24 cellular contexts compared by ENCODE assay signal in the genomic region with DNA sequence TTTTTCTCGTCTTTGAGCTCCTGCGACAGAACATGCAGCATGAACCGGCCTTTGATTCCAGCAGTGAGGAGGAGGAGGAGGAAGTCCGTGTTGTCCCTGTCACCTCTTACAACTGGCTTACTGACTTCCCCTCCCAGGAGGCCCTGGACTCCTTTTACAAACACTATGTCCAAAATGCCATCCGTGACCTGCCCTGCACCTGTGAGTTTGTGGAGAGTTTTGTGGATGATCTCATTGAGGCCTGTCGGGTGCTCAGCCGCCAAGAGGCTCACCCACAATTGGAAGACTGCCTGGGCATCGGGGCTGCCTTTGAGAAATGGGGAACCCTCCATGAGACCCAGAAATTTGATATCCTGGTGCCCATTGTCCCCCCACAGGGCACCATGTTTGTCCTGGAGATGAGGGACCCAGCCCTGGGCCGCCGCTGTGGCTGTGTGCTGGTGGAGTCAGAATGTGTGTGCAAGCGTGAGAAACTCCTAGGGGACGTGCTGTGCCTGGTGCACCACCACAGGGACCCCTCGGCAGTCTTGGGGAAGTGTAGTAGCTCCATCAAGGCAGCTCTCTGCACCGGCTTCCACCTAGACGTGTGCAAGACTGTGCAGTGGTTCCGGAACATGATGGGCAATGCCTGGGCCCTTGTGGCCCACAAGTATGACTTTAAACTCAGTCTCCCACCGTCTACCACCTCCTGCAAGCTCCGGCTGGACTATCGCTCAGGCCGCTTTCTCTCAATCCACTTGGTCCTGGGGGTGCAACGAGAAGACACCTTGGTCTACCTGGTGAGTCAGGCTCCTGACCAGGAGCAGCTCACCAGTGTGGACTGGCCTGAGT. TPM values are rescaled to one million over a fixed set of nuclear protein-coding genes. Genes with fewer than 3 reads are reported as not detected.
DNase-seq lines count a peak whose midpoint lies in the region; ATAC-seq lines count a peak whose summit lies in the region.
"Had no signal": no experiment of that assay in that cellular context is flagged by ENCODE, and none has a peak within 500 bp of the region (broad histone marks: within the 10 kb centered on the region; RNA-seq: fewer than 3 reads in every experiment).

No MANE protein-coding gene starts in this region.

- no peaks in the 10 kb centered on the region for H3K9me2 ChIP-seq in Karpas-422 (replicated peaks; ENCODE audit: insufficient read depth, low read length)

- no peaks in the 10 kb centered on the region for H3K27me3 Mint-ChIP-seq in activated naive CD4-positive, alpha-beta T cell treated with anti-CD3 and anti-CD28 coated beads for 36 hours (ENCODE audit: low read depth)
- no peaks in the 10 kb centered on the region for H3K27me3 Mint-ChIP-seq in central memory CD8-positive, alpha-beta T cell
- H3K27me3 Mint-ChIP-seq in stimulated activated memory B cell treated with anti-CD40 and anti-IgM and Interleukin-4, amounts not matched to agents 10 μg/mL and 1 μg/mL and 100 μg/mL, for 72 hours: no peaks in the 10 kb centered on the region

- peaks cover 50% of the 10 kb centered on the region for H3K4me1 Mint-ChIP-seq in activated naive CD4-positive, alpha-beta T cell treated with anti-CD3 and anti-CD28 coated beads for 36 hours (ENCODE audit: low read depth)
- peaks cover 41% of the 10 kb centered on the region for H3K4me1 Mint-ChIP-seq in central memory CD8-positive, alpha-beta T cell
- H3K4me1 Mint-ChIP-seq in stimulated activated memory B cell treated with anti-CD40 and anti-IgM and Interleukin-4, amounts not matched to agents 10 μg/mL and 1 μg/mL and 100 μg/mL, for 72 hours: peaks cover 29% of the 10 kb centered on the region

- no peaks in the 10 kb centered on the region for H3K9me3 ChIP-seq in Karpas-422 (ENCODE audit: low read length)
- H3K9me3 ChIP-seq: psoas muscle, transverse colon had no signal

- no peak overlapping the region for H3K9ac ChIP-seq in Karpas-422 (ENCODE audit: low read length)
- H3K9ac ChIP-seq: KMS-11 had no signal

- no peak overlapping the region for H3K27ac ChIP-seq in Karpas-422 (ENCODE audit: low read length)
- H3K27ac ChIP-seq: KMS-11, psoas muscle, transverse colon, VCaP had no signal

- no peak overlapping the region for H2AFZ ChIP-seq in Karpas-422 (ENCODE audit: low read length)

- no peak for ATAC-seq in central memory CD8-positive, alpha-beta T cell (replicated peaks; ENCODE audit: extremely low read depth, poor library complexity, severe bottlenecking)
- no peak for ATAC-seq in stimulated activated memory B cell treated with anti-CD40 and anti-IgM and Interleukin-4, amounts not matched to agents 10 μg/mL and 1 μg/mL and 100 μg/mL, for 72 hours
- ATAC-seq in GM21723 (IDR thresholded peaks at IDR 0.05; ENCODE audit: unreplicated experiment): no peak
- ATAC-seq in HG02759 (IDR thresholded peaks at IDR 0.05; ENCODE audit: unreplicated experiment): no peak
- ATAC-seq: activated naive CD4-positive, alpha-beta T cell treated with anti-CD3 and anti-CD28 coated beads, Interleukin-2, amount 50 U/mL, for 72 hours; left cardiac atrium; naive thymus-derived CD4-positive, alpha-beta T cell; psoas muscle had no signal

- H3K4me3 Mint-ChIP-seq in activated naive CD4-positive, alpha-beta T cell treated with anti-CD3 and anti-CD28 coated beads for 36 hours: peak overlapping the region; percentile 10
- peak overlapping the region; percentile 94 for H3K4me3 Mint-ChIP-seq in central memory CD8-positive, alpha-beta T cell
- H3K4me3 Mint-ChIP-seq in stimulated activated memory B cell treated with anti-CD40 and anti-IgM and Interleukin-4, amounts not matched to agents 10 μg/mL and 1 μg/mL and 100 μg/mL, for 72 hours: no peak overlapping the region
- H3K4me3 Mint-ChIP-seq: endodermal cell had no signal

- H3K4me3 ChIP-seq in Karpas-422 (ENCODE audit: low read length): no peak overlapping the region
- H3K4me3 ChIP-seq: transverse colon had no signal

- peak overlapping the region; percentile 85 for H3K4me2 ChIP-seq in Karpas-422 (ENCODE audit: low read depth, low read length, poor library complexity, severe bottlenecking)

- H4K20me1 ChIP-seq in Karpas-422 (ENCODE audit: insufficient read depth, low read depth, low read length): no peaks in the 10 kb centered on the region

- H3K4me1 ChIP-seq in Karpas-422 (ENCODE audit: low read length): peaks cover 27% of the 10 kb centered on the region
- H3K4me1 ChIP-seq: psoas muscle had no signal

- CTCF ChIA-PET in activated naive CD4-positive, alpha-beta T cell treated with anti-CD3 and anti-CD28 coated beads for 36 hours (lab: Charles Lee): interaction anchor here (1.0 to 1.1 kb wide), 2 partner anchors 8 to 182 kb away, joined by 3 read pairs; partner anchors contain the start of gene NCAPH

- H3K79me2 ChIP-seq in Karpas-422 (ENCODE audit: low read length): peaks cover 46% of the 10 kb centered on the region

- no peak for DNase-seq in activated naive CD4-positive, alpha-beta T cell treated with anti-CD3 and anti-CD28 coated beads for 36 hours
- no peak for DNase-seq in activated naive CD4-positive, alpha-beta T cell treated with Interleukin-2 at 50 U/mL for 16 hours
- DNase-seq in Karpas-422 (no peak), SHP77 treated with DMSO at 0.1 percent for 48 hours (lab: John Stamatoyannopoulos, UW) (no peak)
- DNase-seq in central memory CD8-positive, alpha-beta T cell (ENCODE audit: low spot score in 2 of 2): no peak
- DNase-seq: DMS79 treated with DMSO at 0.1 percent for 48 hours; endodermal cell; H9; left cardiac atrium; mesendoderm; naive thymus-derived CD4-positive, alpha-beta T cell; NCI-H187; NCI-H2227 treated with DMSO at 0.1 percent for 48 hours; NCI-H774; psoas muscle; stimulated activated naive CD4-positive, alpha-beta T cell treated with Interleukin-2 at 50 U/mL for 16 hours; transverse colon had no signal

- H3K9me3 Mint-ChIP-seq in activated naive CD4-positive, alpha-beta T cell treated with anti-CD3 and anti-CD28 coated beads for 36 hours: no peaks in the 10 kb centered on the region
- no peaks in the 10 kb centered on the region for H3K9me3 Mint-ChIP-seq in central memory CD8-positive, alpha-beta T cell
- no peaks in the 10 kb centered on the region for H3K9me3 Mint-ChIP-seq in stimulated activated memory B cell treated with anti-CD40 and anti-IgM and Interleukin-4, amounts not matched to agents 10 μg/mL and 1 μg/mL and 100 μg/mL, for 72 hours
- H3K9me3 Mint-ChIP-seq: activated naive CD4-positive, alpha-beta T cell treated with anti-CD3 and anti-CD28 coated beads, Interleukin-2, amount 50 U/mL, for 72 hours; endodermal cell; H9; naive thymus-derived CD4-positive, alpha-beta T cell had no signal

- no peaks in the 10 kb centered on the region for H3K27me3 ChIP-seq in Karpas-422 (ENCODE audit: low read length)

- intact Hi-C loops in activated naive CD4-positive, alpha-beta T cell treated with anti-CD3 and anti-CD28 coated beads for 36 hours (cut with micrococcal nuclease): no loop called here

- H3K36me3 ChIP-seq in Karpas-422 (ENCODE audit: insufficient read depth, low read length): peaks cover 23% of the 10 kb centered on the region
- H3K36me3 ChIP-seq: transverse colon had no signal

- no peak overlapping the region for H3K27ac Mint-ChIP-seq in activated naive CD4-positive, alpha-beta T cell treated with anti-CD3 and anti-CD28 coated beads for 36 hours
- H3K27ac Mint-ChIP-seq in central memory CD8-positive, alpha-beta T cell (ENCODE audit: low read depth): peak overlapping the region; percentile 91
- H3K27ac Mint-ChIP-seq in stimulated activated memory B cell treated with anti-CD40 and anti-IgM and Interleukin-4, amounts not matched to agents 10 μg/mL and 1 μg/mL and 100 μg/mL, for 72 hours: peak overlapping the region; percentile 78
- H3K27ac Mint-ChIP-seq: brain, endodermal cell had no signal

- H3K36me3 Mint-ChIP-seq in activated naive CD4-positive, alpha-beta T cell treated with anti-CD3 and anti-CD28 coated beads for 36 hours (ENCODE audit: low read depth): peaks cover 37% of the 10 kb centered on the region
- H3K36me3 Mint-ChIP-seq in central memory CD8-positive, alpha-beta T cell (ENCODE audit: insufficient read depth): peaks cover 24% of the 10 kb centered on the region
- H3K36me3 Mint-ChIP-seq in stimulated activated memory B cell treated with anti-CD40 and anti-IgM and Interleukin-4, amounts not matched to agents 10 μg/mL and 1 μg/mL and 100 μg/mL, for 72 hours: peaks cover 21% of the 10 kb centered on the region
- H3K36me3 Mint-ChIP-seq: brain had no signal

RNA-seq across cellular contexts. Expression of gene ITPRIPL1, which starts 2.1 kb away (rescaled TPM):
- total RNA-seq in activated naive CD4-positive, alpha-beta T cell treated with anti-CD3 and anti-CD28 coated beads for 36 hours: 10 to 100 TPM; 13.3 to 13.4 TPM
- 12.4 and 21.2 TPM in 2 replicates for total RNA-seq in Karpas-422 (2014; rRNA removed; shearing (Covaris generic); ENCODE audit: low replicate concordance)

RNA-seq across cellular contexts. Expression of gene NCAPH, which starts 8.4 kb away (rescaled TPM):
- 10 to 100 TPM; 78.6 to 79.2 TPM for total RNA-seq in activated naive CD4-positive, alpha-beta T cell treated with anti-CD3 and anti-CD28 coated beads for 36 hours
- 23.1 and 24.2 TPM in 2 replicates for total RNA-seq in Karpas-422 (2014; rRNA removed; shearing (Covaris generic); ENCODE audit: low replicate concordance)

RNA-seq across cellular contexts. Expression of gene SNRNP200, which starts 21.9 kb away (rescaled TPM):
- total RNA-seq in activated naive CD4-positive, alpha-beta T cell treated with anti-CD3 and anti-CD28 coated beads for 36 hours: 100 to 1,000 TPM; 179 to 181 TPM
- total RNA-seq in Karpas-422 (2014; rRNA removed; shearing (Covaris generic); ENCODE audit: low replicate concordance): 68.1 and 83.8 TPM in 2 replicates
